10 cellular contexts compared by ENCODE assay signal in genomic region chr2:181683518-181684453, GRCh38. TPM values are rescaled to one million over a fixed set of nuclear protein-coding genes. Genes with fewer than 3 reads are reported as not detected.
DNase-seq lines count a peak whose midpoint lies in the region; ATAC-seq and TF ChIP-seq lines count a peak whose summit lies in the region.
"Had no signal": no experiment of that assay in that cellular context is flagged by ENCODE, and none has a peak within 500 bp of the region (broad histone marks: within the 10 kb centered on the region; RNA-seq: fewer than 3 reads in every experiment).

No MANE protein-coding gene starts in this region.

- TF ChIP-seq CTCF in foreskin keratinocyte (conservative IDR thresholded peaks at IDR 0.05): no peak

- no peak overlapping the region for H3K27ac ChIP-seq in foreskin keratinocyte
- H3K27ac ChIP-seq: heart right ventricle had no signal

- no peaks in the 10 kb centered on the region for H3K9me3 ChIP-seq in T-helper 17 cell (ENCODE audit: control insufficient read depth, low read length, poor library complexity, severe bottlenecking)
- H3K9me3 ChIP-seq: heart right ventricle had no signal

- H3K4me1 ChIP-seq in foreskin keratinocyte: no peaks in the 10 kb centered on the region

- peaks cover 7% of the 10 kb centered on the region for H3K36me3 Mint-ChIP-seq in T-helper 17 cell (ENCODE audit: low read depth)

- peak; percentile 40 for DNase-seq in activated CD4-positive, alpha-beta T cell treated with anti-CD3 and anti-CD28 coated beads for 48 hours
- no peak for DNase-seq in activated CD4-positive, alpha-beta T cell treated with anti-CD3 and anti-CD28 coated beads, Interleukin-2, amount 50 U/mL, for 4 hours
- no peak for DNase-seq in T-helper 17 cell
- no peak for DNase-seq in foreskin keratinocyte
- DNase-seq in stimulated activated naive CD8-positive, alpha-beta T cell treated with anti-CD3 and anti-CD28 coated beads, Interleukin-15, Interleukin-2, amounts not matched to agents 100 U/mL and 50 U/mL, for 24 hours: no peak
- no peak for DNase-seq in DMS79 treated with DMSO at 0.1 percent for 48 hours (lab: John Stamatoyannopoulos, UW)
- no peak for DNase-seq in CD1c-positive myeloid dendritic cell (ENCODE audit: extremely low spot score)
- no peak for DNase-seq in inferior parietal cortex (ENCODE audit: extremely low spot score)
- DNase-seq: heart right ventricle had no signal

- no peak overlapping the region for H3K27ac Mint-ChIP-seq in T-helper 17 cell

- peaks cover 26% of the 10 kb centered on the region for H3K4me1 Mint-ChIP-seq in T-helper 17 cell

- ATAC-seq in T-helper 17 cell (no peak), foreskin keratinocyte (peak; percentile 63)
- peak; percentile 14 for ATAC-seq in stimulated activated naive CD8-positive, alpha-beta T cell treated with anti-CD3 and anti-CD28 coated beads, Interleukin-15, Interleukin-2, amounts not matched to agents 100 U/mL and 50 U/mL, for 24 hours

- H3K27me3 Mint-ChIP-seq in T-helper 17 cell: peaks cover 87% of the 10 kb centered on the region

- H3K27me3 ChIP-seq in foreskin keratinocyte: peaks cover 99% of the 10 kb centered on the region

- peak overlapping the region; percentile 74 for H3K4me3 Mint-ChIP-seq in T-helper 17 cell

RNA-seq across cellular contexts. Expression of gene NEUROD1, which starts 3.5 kb away (rescaled TPM):
- not detected for total RNA-seq in T-helper 17 cell
- not detected in 2 replicates for total RNA-seq in foreskin keratinocyte
- polyA plus RNA-seq in foreskin keratinocyte: not detected in 2 replicates
- total RNA-seq: heart right ventricle, subcutaneous adipose tissue had no signal
- polyA plus RNA-seq: heart right ventricle had no signal

RNA-seq across cellular contexts. Expression of gene CERKL, which starts 26.9 kb away (rescaled TPM):
- total RNA-seq in T-helper 17 cell (not detected), foreskin keratinocyte (not detected in 2 replicates)
- polyA plus RNA-seq in foreskin keratinocyte: 0.01 TPM in 1 of 2 replicates, not detected in the other
- total RNA-seq: heart right ventricle, subcutaneous adipose tissue had no signal
- polyA plus RNA-seq: heart right ventricle had no signal
